Comparison of ENCODE assay signal across 9 cellular contexts in genomic region chr2:61538920-61539559, GRCh38. TPM values are rescaled to one million over a fixed set of nuclear protein-coding genes. Genes with fewer than 3 reads are reported as not detected.
DNase-seq lines count a peak whose midpoint lies in the region; ATAC-seq, FAIRE-seq and TF ChIP-seq lines count a peak whose summit lies in the region.
"Had no signal": no experiment of that assay in that cellular context is flagged by ENCODE, and none has a peak within 500 bp of the region (broad histone marks: within the 10 kb centered on the region; RNA-seq: fewer than 3 reads in every experiment).

No MANE protein-coding gene starts in this region.

- peaks cover 23% of the 10 kb centered on the region for H3K4me1 ChIP-seq in body of pancreas
- H3K4me1 ChIP-seq in left lung, result peaks cover 19 to 31% of the 10 kb centered on the region in 2 donors

- ATAC-seq in body of pancreas (peak; percentile 1), left lung (no peak)

- no peak for DNase-seq in GM18507 (ENCODE audit: extremely low spot score, insufficient read length, low read depth)
- peak; percentile 62 for DNase-seq in NAMALWA (ENCODE audit: low spot score)
- DNase-seq in SW480 (ENCODE audit: low spot score), result peak; percentile 82
- DNase-seq in body of pancreas, result peak; percentile 30 to 62 (median 42)
- DNase-seq in left lung, result no peak
- peak; percentile 71 for DNase-seq in stimulated activated CD4-positive, alpha-beta T cell treated with anti-CD3 and anti-CD28 coated beads, Interleukin-4, amount 100 ng/mL, for 24 hours
- DNase-seq in iPS-NIHi11 (ENCODE audit: low spot score), result no peak
- DNase-seq in MV-4-11 (lab: John Stamatoyannopoulos, UW), result no peak

- peak; percentile 36 for FAIRE-seq in GM18507 (lab: Jason Lieb, UNC)
- FAIRE-seq: islet of Langerhans had no signal

- H3K27ac ChIP-seq in body of pancreas, result peak overlapping the region; percentile 95 to 98 (median 97)
- peak overlapping the region; percentile 94 to 98 for H3K27ac ChIP-seq in left lung

- H3K4me3 ChIP-seq in body of pancreas (peak overlapping the region; percentile 32 to 77), left lung (peak overlapping the region; percentile 51 to 79)

- H3K36me3 ChIP-seq in body of pancreas (replicated peaks in 1 of 2; ENCODE audit: insufficient read depth in 1 of 2, low read depth in 2 of 2) (no peaks in the 10 kb centered on the region), left lung (no peaks in the 10 kb centered on the region)

- peak in 1 of 3 donors; percentile 15 for TF ChIP-seq POLR2A in body of pancreas (IDR thresholded peaks at IDR 0.05)

- TF ChIP-seq CTCF in body of pancreas (IDR thresholded peaks at IDR 0.05) (no peak), left lung (IDR thresholded peaks at IDR 0.05) (no peak)

- no peaks in the 10 kb centered on the region for H3K9me3 ChIP-seq in body of pancreas
- H3K9me3 ChIP-seq in left lung, result no peaks in the 10 kb centered on the region

- 1 to 2% methylated on average over 17 to 19 of the region's 19 CpGs for whole genome bisulfite sequencing in body of pancreas, 2 donors

- H3K27me3 ChIP-seq in body of pancreas, result no peaks in the 10 kb centered on the region
- no peaks in the 10 kb centered on the region for H3K27me3 ChIP-seq in left lung

- intact Hi-C loops in body of pancreas (cut with DNase I) (no loop called here), left lung (cut with DNase I) (no loop called here)

RNA-seq across cellular contexts. Expression of gene XPO1, which starts 0.9 kb away (rescaled TPM):
- total RNA-seq in body of pancreas (10 to 100 TPM; 55.7 to 70.0 TPM), left lung (100 to 1,000 TPM; 139 to 146 TPM)

Comparison
In these comparisons a context has a peak if more than half of its experiments do, and no peak if none do; other contexts are left out.
1. DNase-seq: peak in NAMALWA (single experiment), SW480 (single experiment), body of pancreas (4 of 4) and stimulated activated CD4-positive, alpha-beta T cell treated with anti-CD3 and anti-CD28 coated beads, Interleukin-4, amount 100 ng/mL, for 24 hours (single experiment); none in GM18507 (single experiment), left lung (0 of 2), iPS-NIHi11 (single experiment) and MV-4-11 (single experiment).